22 cellular contexts compared by ENCODE assay signal in the genomic region with DNA sequence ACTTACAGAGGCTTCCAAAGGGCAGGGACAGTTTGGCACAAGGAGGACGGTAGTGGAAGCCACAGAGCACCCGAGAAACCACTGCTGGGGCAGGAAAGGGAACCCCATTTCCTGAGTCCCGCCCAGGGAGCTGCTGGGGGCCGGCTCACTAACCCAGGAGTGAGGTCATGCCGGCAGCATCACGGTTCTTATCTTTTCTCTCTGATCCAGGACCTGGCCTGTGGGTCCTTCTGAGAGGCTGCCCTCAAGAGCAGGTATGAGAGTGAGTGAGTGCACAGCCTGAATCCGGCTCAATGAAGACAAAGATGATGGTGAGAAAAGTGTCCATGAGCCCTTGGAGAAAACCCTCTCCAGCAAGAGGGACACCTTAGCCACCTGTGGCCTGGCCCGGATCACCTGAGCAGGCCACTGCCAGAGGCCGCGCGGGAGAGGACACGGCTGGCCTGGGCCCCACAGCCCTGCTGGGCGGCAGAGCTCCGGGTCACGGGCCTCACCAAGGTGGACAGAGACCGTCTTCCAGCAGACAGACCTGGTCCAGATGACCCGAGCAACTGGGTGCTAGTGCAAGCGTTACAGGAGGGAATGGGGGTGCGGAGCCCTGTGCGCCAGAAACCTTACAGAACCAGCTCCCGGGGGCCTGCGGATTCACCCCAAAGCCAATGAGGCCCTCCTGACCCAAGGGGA.
DNase-seq lines count a peak whose midpoint lies in the region; ATAC-seq and TF ChIP-seq lines count a peak whose summit lies in the region.
"Had no signal": no experiment of that assay in that cellular context is flagged by ENCODE, and none has a peak within 500 bp of the region (broad histone marks: within the 10 kb centered on the region; RNA-seq: fewer than 3 reads in every experiment).

No MANE protein-coding gene starts in this region.

- no peak overlapping the region for H4K8ac ChIP-seq in IMR-90 (ENCODE audit: low read depth in 2 of 2, low read length in 2 of 2)

- H2BK5ac ChIP-seq in IMR-90 (ENCODE audit: low read depth, low read length, poor library complexity, severe bottlenecking), result no peak overlapping the region

- H2BK20ac ChIP-seq in IMR-90 (ENCODE audit: low read depth, low read length), result no peak overlapping the region

- H3K9me1 ChIP-seq in IMR-90 (ENCODE audit: insufficient read depth, low read length), result peaks cover 4% of the 10 kb centered on the region; the same call in 1 of the 2 replicates

- H3K27ac ChIP-seq in IMR-90 (ENCODE audit: insufficient read depth, low read length), result no peak overlapping the region
- H3K27ac ChIP-seq: parathyroid adenoma, uterus had no signal

- H3K79me1 ChIP-seq in IMR-90 (ENCODE audit: low read depth in 1 of 2, low read length in 2 of 2), result no peaks in the 10 kb centered on the region

- no peak overlapping the region for H3K9ac ChIP-seq in IMR-90 (ENCODE audit: low read depth, low read length)
- H3K9ac ChIP-seq: parathyroid adenoma had no signal

- DNase-seq in activated naive CD4-positive, alpha-beta T cell treated with anti-CD3 and anti-CD28 coated beads for 36 hours, result no peak
- DNase-seq in IMR-90, result no peak
- DNase-seq in activated naive CD8-positive, alpha-beta T cell treated with anti-CD3 and anti-CD28 coated beads, Interleukin-2, amount 50 U/mL, for 24 hours, result no peak
- DNase-seq in posterior vena cava (ENCODE audit: low spot score), result peak; percentile 73
- no peak for DNase-seq in AG08396 (ENCODE audit: low spot score)
- DNase-seq: ACHN; activated CD4-positive, alpha-beta T cell treated with anti-CD3 and anti-CD28 coated beads, Interleukin-2, amount 50 U/mL, for 1 hour; activated T-cell treated with anti-CD3 and anti-CD28 coated beads, Interleukin-2, amount 50 U/mL, for 48 hours; cortex of kidney; foreskin melanocyte; KG1; kidney; NCI-H1048; NCI-H510A; stimulated activated CD4-positive, alpha-beta T cell treated with anti-CD3 and anti-CD28 coated beads, Interleukin-2, amount 100 ng/mL, for 48 hours; SW 1271; uterus had no signal

- peak overlapping the region; percentile 18 for H3K27ac Mint-ChIP-seq in activated naive CD4-positive, alpha-beta T cell treated with anti-CD3 and anti-CD28 coated beads, Interleukin-2, amount 50 U/mL, for 24 hours
- no peak overlapping the region for H3K27ac Mint-ChIP-seq in activated naive CD4-positive, alpha-beta T cell treated with anti-CD3 and anti-CD28 coated beads for 36 hours
- H3K27ac Mint-ChIP-seq in activated naive CD8-positive, alpha-beta T cell treated with anti-CD3 and anti-CD28 coated beads, Interleukin-2, amount 50 U/mL, for 24 hours, result no peak overlapping the region
- H3K27ac Mint-ChIP-seq: CD4-positive, CD25-positive, alpha-beta regulatory T cell had no signal

- no peaks in the 10 kb centered on the region for H3K4me1 ChIP-seq in IMR-90 (ENCODE audit: control insufficient read depth, insufficient read depth, low read length)
- H3K4me1 ChIP-seq: parathyroid adenoma, uterus had no signal

- no peak overlapping the region for H4K91ac ChIP-seq in IMR-90 (ENCODE audit: insufficient read depth, low read depth, low read length)

- CTCF ChIA-PET in activated naive CD4-positive, alpha-beta T cell treated with anti-CD3 and anti-CD28 coated beads for 36 hours (lab: Charles Lee), result no interaction called here
- CTCF ChIA-PET in IMR-90 (lab: Yijun Ruan, JAX), result no interaction called here

- no peaks in the 10 kb centered on the region for H3K9me3 ChIP-seq in IMR-90 (ENCODE audit: control insufficient read depth, insufficient read depth, low read length)
- H3K9me3 ChIP-seq: uterus had no signal

- no TSS peak for BruUV-seq in IMR-90 (replicated peaks; lab: Mats Ljungman, UMichigan)

- H3K36me3 ChIP-seq in IMR-90 (ENCODE audit: control insufficient read depth, insufficient read depth, low read length), result no peaks in the 10 kb centered on the region
- H3K36me3 ChIP-seq: uterus had no signal

- no peak overlapping the region for H2BK15ac ChIP-seq in IMR-90 (ENCODE audit: low read depth, low read length)

- H2AFZ ChIP-seq in IMR-90 (replicated peaks; ENCODE audit: low read length, poor library complexity), result peak overlapping the region; percentile 21
- H2AFZ ChIP-seq: parathyroid adenoma had no signal

- H3K27me3 Mint-ChIP-seq in activated naive CD4-positive, alpha-beta T cell treated with anti-CD3 and anti-CD28 coated beads, Interleukin-2, amount 50 U/mL, for 24 hours, result peaks cover 2% of the 10 kb centered on the region
- peaks cover 4% of the 10 kb centered on the region for H3K27me3 Mint-ChIP-seq in activated naive CD4-positive, alpha-beta T cell treated with anti-CD3 and anti-CD28 coated beads for 36 hours (ENCODE audit: low read depth)
- H3K27me3 Mint-ChIP-seq in activated naive CD8-positive, alpha-beta T cell treated with anti-CD3 and anti-CD28 coated beads, Interleukin-2, amount 50 U/mL, for 24 hours, result peaks cover 5% of the 10 kb centered on the region

- no peak for TF ChIP-seq RAD21 in IMR-90 (IDR thresholded peaks at IDR 0.05; ENCODE audit: low read length)

- H3K4me3 ChIP-seq in IMR-90 (ENCODE audit: insufficient read depth, low read depth, low read length), result no peak overlapping the region
- H3K4me3 ChIP-seq: uterus had no signal

- no peak overlapping the region for H2AK9ac ChIP-seq in IMR-90 (replicated peaks; ENCODE audit: low read depth, low read length, poor library complexity)

- no peak overlapping the region for H3K18ac ChIP-seq in IMR-90 (ENCODE audit: low read depth, low read length)

- intact Hi-C loops in activated naive CD4-positive, alpha-beta T cell treated with anti-CD3 and anti-CD28 coated beads for 36 hours (cut with micrococcal nuclease), result no loop called here
- intact Hi-C loops in IMR-90 (cut with micrococcal nuclease) (no loop called here), posterior vena cava (cut with DNase I) (no loop called here)

- H4K5ac ChIP-seq in IMR-90 (ENCODE audit: low read depth, low read length), result no peak overlapping the region

- no peak for ATAC-seq in IMR-90 (ENCODE audit: low read depth)
- ATAC-seq in activated naive CD8-positive, alpha-beta T cell treated with anti-CD3 and anti-CD28 coated beads, Interleukin-2, amount 50 U/mL, for 24 hours, result peak; percentile 17
- ATAC-seq in HG03457 (IDR thresholded peaks at IDR 0.05; ENCODE audit: unreplicated experiment), result no peak
- ATAC-seq in GM21786 (IDR thresholded peaks at IDR 0.05; ENCODE audit: unreplicated experiment), result no peak

- H3K4me2 ChIP-seq in IMR-90 (ENCODE audit: low read depth, low read length), result no peak overlapping the region

- no peaks in the 10 kb centered on the region for H3K36me3 Mint-ChIP-seq in activated naive CD4-positive, alpha-beta T cell treated with anti-CD3 and anti-CD28 coated beads, Interleukin-2, amount 50 U/mL, for 24 hours
- no peaks in the 10 kb centered on the region for H3K36me3 Mint-ChIP-seq in activated naive CD4-positive, alpha-beta T cell treated with anti-CD3 and anti-CD28 coated beads for 36 hours (ENCODE audit: low read depth)
- H3K36me3 Mint-ChIP-seq in activated naive CD8-positive, alpha-beta T cell treated with anti-CD3 and anti-CD28 coated beads, Interleukin-2, amount 50 U/mL, for 24 hours (ENCODE audit: low read depth), result no peaks in the 10 kb centered on the region
- H3K36me3 Mint-ChIP-seq: CD4-positive, CD25-positive, alpha-beta regulatory T cell had no signal

- TF ChIP-seq CTCF in IMR-90 (conservative IDR thresholded peaks at IDR 0.05; ENCODE audit: low read depth, low read length), result no peak

- H4K20me1 ChIP-seq in IMR-90 (ENCODE audit: insufficient read depth, low read length), result no peaks in the 10 kb centered on the region

- no peak overlapping the region for H2BK120ac ChIP-seq in IMR-90 (ENCODE audit: low read depth, low read length)

- no peak overlapping the region for H3K56ac ChIP-seq in IMR-90 (ENCODE audit: extremely low read depth, insufficient read depth, low read length)

- no peak for TF ChIP-seq POLR2A in IMR-90 (IDR thresholded peaks at IDR 0.05; ENCODE audit: low read depth, low read length)

- in situ Hi-C loops in IMR-90 (cut with MboI; ENCODE audit: low sequenced_read_pairs), result no loop called here

- H2AK5ac ChIP-seq in IMR-90 (ENCODE audit: low read depth, low read length), result no peak overlapping the region

- peaks cover 4% of the 10 kb centered on the region for H3K4me1 Mint-ChIP-seq in activated naive CD4-positive, alpha-beta T cell treated with anti-CD3 and anti-CD28 coated beads, Interleukin-2, amount 50 U/mL, for 24 hours
- H3K4me1 Mint-ChIP-seq in activated naive CD4-positive, alpha-beta T cell treated with anti-CD3 and anti-CD28 coated beads for 36 hours (ENCODE audit: low read depth), result peaks cover 4% of the 10 kb centered on the region
- H3K4me1 Mint-ChIP-seq in activated naive CD8-positive, alpha-beta T cell treated with anti-CD3 and anti-CD28 coated beads, Interleukin-2, amount 50 U/mL, for 24 hours, result peaks cover 5% of the 10 kb centered on the region

- 83% methylated on average over 14 of the region's 22 CpGs; no CpG with 5 or more reads in 1 of the 2 experiments for WGBS in IMR-90 (ENCODE audit: extremely low coverage in 2 of 2, insufficient read length in 1 of 2), 2 experiments

- H3K4me3 Mint-ChIP-seq in activated naive CD4-positive, alpha-beta T cell treated with anti-CD3 and anti-CD28 coated beads, Interleukin-2, amount 50 U/mL, for 24 hours, result no peak overlapping the region
- no peak overlapping the region for H3K4me3 Mint-ChIP-seq in activated naive CD4-positive, alpha-beta T cell treated with anti-CD3 and anti-CD28 coated beads for 36 hours
- H3K4me3 Mint-ChIP-seq in activated naive CD8-positive, alpha-beta T cell treated with anti-CD3 and anti-CD28 coated beads, Interleukin-2, amount 50 U/mL, for 24 hours, result no peak overlapping the region

- no peaks in the 10 kb centered on the region for H3K9me3 Mint-ChIP-seq in activated naive CD4-positive, alpha-beta T cell treated with anti-CD3 and anti-CD28 coated beads, Interleukin-2, amount 50 U/mL, for 24 hours
- no peaks in the 10 kb centered on the region for H3K9me3 Mint-ChIP-seq in activated naive CD4-positive, alpha-beta T cell treated with anti-CD3 and anti-CD28 coated beads for 36 hours
- H3K9me3 Mint-ChIP-seq in activated naive CD8-positive, alpha-beta T cell treated with anti-CD3 and anti-CD28 coated beads, Interleukin-2, amount 50 U/mL, for 24 hours, result no peaks in the 10 kb centered on the region
- H3K9me3 Mint-ChIP-seq: CD4-positive, CD25-positive, alpha-beta regulatory T cell had no signal

- POLR2A ChIA-PET in IMR-90 (lab: Charles Lee; ENCODE audit: unreplicated experiment), result no interaction called here

- no peak overlapping the region for H3K14ac ChIP-seq in IMR-90 (replicated peaks; ENCODE audit: low read depth, low read length)

- no peak overlapping the region for H3K23ac ChIP-seq in IMR-90 (ENCODE audit: low read depth, low read length)

- H3K4ac ChIP-seq in IMR-90 (ENCODE audit: low read depth, low read length), result no peak overlapping the region

- dilution Hi-C loops in IMR-90 (cut with HindIII; ENCODE audit: low sequenced_read_pairs, unreplicated experiment), result no loop called here

- peaks cover 14% of the 10 kb centered on the region for H3K27me3 ChIP-seq in IMR-90 (ENCODE audit: control insufficient read depth, insufficient read depth, low read length)
- H3K27me3 ChIP-seq: uterus had no signal

TF ChIP-seq in IMR-90, 13 proteins besides CTCF, POLR2A, EP300 and RAD21 (continues in another document):
- TF ChIP-seq MAFK (IDR thresholded peaks at IDR 0.05; ENCODE audit: low read depth, low read length) (no peak), BHLHE40 (IDR thresholded peaks at IDR 0.05; ENCODE audit: low read depth, low read length) (no peak), NFE2L2 (IDR thresholded peaks at IDR 0.05; ENCODE audit: low read depth, low read length) (no peak)
